9 cellular contexts compared by ENCODE assay signal in the genomic region with DNA sequence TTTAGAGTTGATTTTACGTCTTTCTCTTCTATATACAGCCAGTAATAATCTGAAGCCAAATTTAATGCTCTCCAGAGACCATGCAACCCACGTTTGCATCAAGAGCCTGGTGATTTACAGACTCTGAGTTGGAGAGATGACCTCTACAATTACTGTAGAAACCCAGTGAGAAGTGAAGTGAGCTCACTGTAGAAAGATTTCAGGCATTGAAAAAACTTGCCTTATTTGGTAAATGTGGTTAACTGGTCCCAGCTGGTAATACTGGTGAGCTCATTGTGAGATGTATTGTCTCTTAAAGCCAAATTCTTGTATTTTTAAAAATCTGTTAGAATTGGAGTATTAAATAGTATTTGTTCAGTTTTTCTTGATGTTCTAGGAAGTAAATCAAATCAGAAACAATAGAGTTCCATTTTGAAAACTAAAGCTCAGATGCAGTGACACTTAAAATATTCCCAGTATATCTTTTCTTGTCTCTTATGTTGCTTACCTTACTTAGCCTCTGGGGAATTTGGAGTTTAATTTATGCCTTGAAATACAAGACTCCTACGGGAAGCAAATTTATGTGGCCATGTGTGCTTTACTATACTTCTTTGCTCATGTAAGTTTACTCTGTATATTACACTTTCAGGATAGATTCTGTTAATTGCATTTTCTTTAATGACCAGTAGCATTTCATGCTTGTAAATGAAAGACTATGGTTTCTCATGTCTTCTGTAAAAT.
DNase-seq lines count a peak whose midpoint lies in the region; ATAC-seq and TF ChIP-seq lines count a peak whose summit lies in the region.
"Had no signal": no experiment of that assay in that cellular context is flagged by ENCODE, and none has a peak within 500 bp of the region (broad histone marks: within the 10 kb centered on the region; RNA-seq: fewer than 3 reads in every experiment).

No MANE protein-coding gene starts in this region.

- H3K4me3 ChIP-seq in choroid plexus epithelial cell (ENCODE audit: low read depth, low read length) (no peak overlapping the region), parathyroid adenoma (ENCODE audit: low read depth, low read length) (no peak overlapping the region)
- H3K4me3 ChIP-seq: right lobe of liver had no signal

- H3K4me1 ChIP-seq in parathyroid adenoma: no peaks in the 10 kb centered on the region
- H3K4me1 ChIP-seq: right lobe of liver had no signal

- DNase-seq in choroid plexus epithelial cell (ENCODE audit: low read depth) (peak; percentile 99), left lobe of liver (ENCODE audit: low spot score) (no peak), mesenteric fat pad (ENCODE audit: low spot score) (no peak), cortex of kidney (lab: John Stamatoyannopoulos, UW) (no peak)
- DNase-seq: right lobe of liver had no signal

- no peaks in the 10 kb centered on the region for H3K79me2 ChIP-seq in parathyroid adenoma

- no peaks in the 10 kb centered on the region for H3K36me3 ChIP-seq in parathyroid adenoma (ENCODE audit: control insufficient read depth, insufficient read depth, low read length)
- H3K36me3 ChIP-seq: right lobe of liver had no signal

- H3K27ac ChIP-seq in parathyroid adenoma: peak overlapping the region; percentile 4
- H3K27ac ChIP-seq: right lobe of liver had no signal

- H3K4me2 ChIP-seq in parathyroid adenoma (ENCODE audit: low read length): no peak overlapping the region

- no peak for TF ChIP-seq CTCF in choroid plexus epithelial cell (conservative IDR thresholded peaks at IDR 0.05; ENCODE audit: low read depth, low read length)
- no peak for TF ChIP-seq CTCF in parathyroid adenoma (IDR thresholded peaks at IDR 0.05)

- no peaks in the 10 kb centered on the region for H3K27me3 ChIP-seq in parathyroid adenoma (ENCODE audit: control insufficient read depth, insufficient read depth, low read length)
- H3K27me3 ChIP-seq: right lobe of liver had no signal

- H3K9me3 ChIP-seq in parathyroid adenoma (ENCODE audit: control insufficient read depth, low read length): no peaks in the 10 kb centered on the region
- H3K9me3 ChIP-seq: right lobe of liver had no signal

- peak; percentile 98 for ATAC-seq in GM19035 (IDR thresholded peaks at IDR 0.05; ENCODE audit: unreplicated experiment)
- ATAC-seq in HG03432 (IDR thresholded peaks at IDR 0.05; ENCODE audit: unreplicated experiment): peak; percentile 94
- no peak for ATAC-seq in left lobe of liver
- no peak for ATAC-seq in GM19397 (IDR thresholded peaks at IDR 0.05; ENCODE audit: unreplicated experiment)

- no peak overlapping the region for H2AFZ ChIP-seq in parathyroid adenoma

- H3K9ac ChIP-seq in parathyroid adenoma: no peak overlapping the region

Comparison
In these comparisons a context has a peak if more than half of its experiments do, and no peak if none do; other contexts are left out.
1. ATAC-seq: peak in GM19035 (single experiment) and HG03432 (single experiment); none in left lobe of liver (single experiment) and GM19397 (single experiment).